Comparison of ENCODE assay signal across 9 cellular contexts in genomic region chr11:66851698-66852465, GRCh38. TPM values are rescaled to one million over a fixed set of nuclear protein-coding genes. Genes with fewer than 3 reads are reported as not detected.
DNase-seq lines count a peak whose midpoint lies in the region; ATAC-seq, FAIRE-seq and TF ChIP-seq lines count a peak whose summit lies in the region.
"Had no signal": no experiment of that assay in that cellular context is flagged by ENCODE, and none has a peak within 500 bp of the region (broad histone marks: within the 10 kb centered on the region; RNA-seq: fewer than 3 reads in every experiment).

No MANE protein-coding gene starts in this region.

- TF ChIP-seq CTCF in CD4-positive, alpha-beta T cell (IDR thresholded peaks at IDR 0.05), result no peak
- TF ChIP-seq CTCF in WTC11 (IDR thresholded peaks at IDR 0.05) (peak; percentile 53), kidney (IDR thresholded peaks at IDR 0.05; ENCODE audit: borderline replicate concordance, extremely low read depth, insufficient read depth) (no peak)

- H3K9ac ChIP-seq in kidney (ENCODE audit: low read length in 2 of 2), result no peak overlapping the region

- H3K27me3 Mint-ChIP-seq in CD4-positive, alpha-beta T cell, result no peaks in the 10 kb centered on the region
- no peaks in the 10 kb centered on the region for H3K27me3 Mint-ChIP-seq in WTC11 (ENCODE audit: low read depth)

- POLR2A ChIA-PET in CD4-positive, alpha-beta T cell (lab: Charles Lee), result interaction anchor here (1.9 kb wide), 1 partner anchor 9 kb away, joined by 13 read pairs; the partner anchor contains the start of gene RCE1
- POLR2A ChIA-PET in WTC11 (lab: Charles Lee), result interaction anchor here (1.1 to 2.6 kb wide), 2 partner anchors 9 to 29 kb away, joined by 3 to 14 read pairs; partner anchors contain the start of gene RCE1

- H3K9me3 ChIP-seq in CD4-positive, alpha-beta T cell (ENCODE audit: control insufficient read depth, low read length), result no peaks in the 10 kb centered on the region
- H3K9me3 ChIP-seq in kidney (ENCODE audit: control insufficient read depth in 1 of 2, low read length in 2 of 2), result no peaks in the 10 kb centered on the region
- H3K9me3 ChIP-seq: breast epithelium had no signal

- DNase-seq in CD4-positive, alpha-beta T cell, result no peak
- DNase-seq in GM12892 (ENCODE audit: insufficient read length) (peak; percentile 67), WTC11 (ENCODE audit: low spot score) (peak; percentile 79), kidney (peak; percentile 59), DMS153 (lab: John Stamatoyannopoulos, UW) (no peak), ACHN (no peak)

- TF ChIP-seq POLR2A in GM12892 (IDR thresholded peaks at IDR 0.05; ENCODE audit: low read depth, low read length), result no peak

- H3K4me3 Mint-ChIP-seq in CD4-positive, alpha-beta T cell, result peak overlapping the region; percentile 34
- no peak overlapping the region for H3K4me3 Mint-ChIP-seq in WTC11

- intact Hi-C loops in CD4-positive, alpha-beta T cell (cut with DNase I, micrococcal nuclease), result no loop called here
- intact Hi-C loops in kidney (cut with DNase I), result no loop called here

- in situ Hi-C loops in ACHN (cut with HindIII; ENCODE audit: low pct_ligation_motif_present, low pct_unique_long_range_greater_than_20kb, low sequenced_read_pairs), result no loop called here

- CTCF ChIA-PET in CD4-positive, alpha-beta T cell (lab: Charles Lee), result interaction anchor here (1.1 kb wide), 1 partner anchor 9 kb away, joined by 4 read pairs; the partner anchor contains the start of gene RCE1
- CTCF ChIA-PET in WTC11 (lab: Charles Lee), result interaction anchor here (0.5 to 2.3 kb wide), 39 partner anchors 9 to 468 kb away, joined by 3 to 39 read pairs (median 4); partner anchors contain the start of genes C11orf86, MRPL11, PC and PELI3

- FAIRE-seq in GM12892 (lab: Jason Lieb, UNC) (peak; percentile 98), kidney (lab: Jason Lieb, UNC) (no peak)
- FAIRE-seq: TTC549 had no signal

- no peaks in the 10 kb centered on the region for H3K4me1 Mint-ChIP-seq in CD4-positive, alpha-beta T cell (ENCODE audit: low read depth)
- H3K4me1 Mint-ChIP-seq in WTC11, result peaks cover 13% of the 10 kb centered on the region

- H3K36me3 ChIP-seq in kidney (ENCODE audit: control insufficient read depth in 1 of 2, insufficient read depth in 2 of 2, low read length in 2 of 2), result peaks cover 0 to 5% of the 10 kb centered on the region in 2 donors

- H3K27ac ChIP-seq in CD4-positive, alpha-beta T cell (ENCODE audit: low read depth, low read length), result no peak overlapping the region
- H3K27ac ChIP-seq in kidney (ENCODE audit: low read depth in 2 of 2, low read length in 2 of 2), result no peak overlapping the region
- H3K27ac ChIP-seq: breast epithelium had no signal

- peaks cover 0 to 5% of the 10 kb centered on the region in 2 donors for H3K4me1 ChIP-seq in kidney (ENCODE audit: control insufficient read depth in 1 of 2, insufficient read depth in 1 of 2, low read depth in 1 of 2, low read length in 2 of 2)

- peaks cover 2% of the 10 kb centered on the region for H3K36me3 Mint-ChIP-seq in CD4-positive, alpha-beta T cell (ENCODE audit: low read depth)
- H3K36me3 Mint-ChIP-seq in WTC11, result no peaks in the 10 kb centered on the region

- no peak overlapping the region for H3K27ac Mint-ChIP-seq in CD4-positive, alpha-beta T cell
- peak overlapping the region; percentile 95 for H3K27ac Mint-ChIP-seq in WTC11

- ATAC-seq in CD4-positive, alpha-beta T cell (ENCODE audit: poor library complexity), result peak; percentile 14
- peak; percentile 12 for ATAC-seq in WTC11
- ATAC-seq in HG03442 (IDR thresholded peaks at IDR 0.05; ENCODE audit: unreplicated experiment), result no peak

- no peaks in the 10 kb centered on the region for H3K9me3 Mint-ChIP-seq in CD4-positive, alpha-beta T cell
- H3K9me3 Mint-ChIP-seq in WTC11, result no peaks in the 10 kb centered on the region

- no peaks in the 10 kb centered on the region for H3K27me3 ChIP-seq in CD4-positive, alpha-beta T cell (ENCODE audit: control insufficient read depth, insufficient read depth, low read length)
- H3K27me3 ChIP-seq: breast epithelium had no signal

- no peak overlapping the region for H3K4me3 ChIP-seq in kidney (ENCODE audit: low read length in 2 of 2)
- H3K4me3 ChIP-seq: breast epithelium had no signal

TF ChIP-seq in WTC11, 78 proteins besides CTCF, POLR2A, EP300 and RAD21:
- TF ChIP-seq ZBTB21 (CRISPR knock-in tag; IDR thresholded peaks at IDR 0.05; ENCODE audit: borderline replicate concordance) (no peak), NR2C2 (CRISPR knock-in tag; IDR thresholded peaks at IDR 0.05) (no peak), HMGXB4 (CRISPR knock-in tag; IDR thresholded peaks at IDR 0.05) (0 out of 2 replicates have a peak, but pooled peaks have one; percentile 37), PREB (CRISPR knock-in tag; IDR thresholded peaks at IDR 0.05; ENCODE audit: borderline replicate concordance) (no peak), ATF3 (CRISPR knock-in tag; conservative IDR thresholded peaks at IDR 0.05) (no peak), RELA (CRISPR knock-in tag; IDR thresholded peaks at IDR 0.05; ENCODE audit: borderline replicate concordance) (no peak)

RNA-seq across cellular contexts. Expression of gene LRFN4, which starts 5.0 kb away (rescaled TPM):
- 1 to 10 TPM; 1.6 to 2.5 TPM for total RNA-seq in CD4-positive, alpha-beta T cell
- polyA plus RNA-seq in GM12892 (2012; ENCODE audit: missing spikeins), result 2.0 TPM
- 62.7 to 70.3 TPM (median 68.0 TPM) in 3 replicates for total RNA-seq in WTC11 (2021)
- 22.3 TPM for total RNA-seq in kidney
- polyA plus RNA-seq in kidney (ENCODE audit: insufficient read depth, low read depth, low replicate concordance), result 6.8 TPM

RNA-seq across cellular contexts. Expression of gene RCE1, which starts 8.6 kb away (rescaled TPM):
- 10 to 100 TPM; 60.1 to 63.0 TPM for total RNA-seq in CD4-positive, alpha-beta T cell
- 8.6 TPM for polyA plus RNA-seq in GM12892 (2012; ENCODE audit: missing spikeins)
- total RNA-seq in WTC11 (2021) (34.5 to 36.9 TPM (median 34.6 TPM) in 3 replicates), kidney (22.3 TPM)
- 13.8 TPM for polyA plus RNA-seq in kidney (ENCODE audit: insufficient read depth, low read depth, low replicate concordance)

Comparison
In these comparisons a context has a peak if more than half of its experiments do, and no peak if none do; other contexts are left out.
1. DNase-seq: peak in GM12892 (single experiment), WTC11 (single experiment) and kidney (single experiment); none in CD4-positive, alpha-beta T cell (0 of 10), DMS153 (single experiment) and ACHN (single experiment).